ENCODE assay signal across 23 cellular contexts in the genomic region with DNA sequence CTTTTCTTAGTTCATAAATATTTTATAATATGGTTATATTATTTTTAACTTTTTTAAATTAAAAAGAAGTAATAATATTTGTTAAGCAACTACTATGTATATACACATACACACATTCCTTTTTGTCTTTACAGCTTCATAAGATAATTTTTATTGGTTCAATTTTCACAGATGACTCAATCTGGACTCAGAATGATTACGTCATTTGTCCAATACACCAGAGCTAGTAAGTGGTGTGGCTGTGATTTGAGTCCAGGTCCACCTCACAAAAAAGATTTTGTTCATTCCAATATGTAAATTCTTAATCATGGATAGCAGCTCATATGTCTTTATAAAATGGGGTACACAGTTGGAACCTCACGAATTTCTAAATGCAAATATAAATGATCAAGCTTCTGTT.
"Had no signal": no experiment of that assay in that cellular context is flagged by ENCODE, and none has a peak within 500 bp of the region (broad histone marks: within the 10 kb centered on the region; RNA-seq: fewer than 3 reads in every experiment).

No MANE protein-coding gene starts in this region.

- H3K9me3 ChIP-seq: gastrocnemius medialis, heart right ventricle, left lung, lower lobe of right lung, psoas muscle, sigmoid colon, testis, tibial nerve, upper lobe of right lung, vagina had no signal

- H3K36me3 Mint-ChIP-seq: naive B cell; stimulated activated naive B cell treated with anti-CD40 and anti-IgM and Interleukin-4, amounts not matched to agents 10 μg/mL and 1 μg/mL and 100 μg/mL, for 72 hours had no signal

- H3K27me3 ChIP-seq: gastrocnemius medialis, heart right ventricle, left lung, sigmoid colon, testis, tibial nerve, upper lobe of right lung, vagina had no signal

- H3K27ac Mint-ChIP-seq: dendritic cell treated with granulocyte-macrophage colony-stimulating factor and Interleukin-4, amounts not matched to agents 40 ng/mL and 50 ng/mL, for 4 days; naive B cell; nephron; stimulated activated naive B cell treated with anti-CD40 and anti-IgM and Interleukin-4, amounts not matched to agents 10 μg/mL and 1 μg/mL and 100 μg/mL, for 72 hours; stimulated activated naive CD8-positive, alpha-beta T cell treated with anti-CD3 and anti-CD28 coated beads, Interleukin-15, amount 100 ng/mL, for 72 hours had no signal

- H3K27ac ChIP-seq: gastrocnemius medialis, heart right ventricle, left lung, lower lobe of right lung, psoas muscle, sigmoid colon, skin epidermis, testis, tibial nerve, upper lobe of right lung, vagina had no signal

- H3K9me3 Mint-ChIP-seq: dendritic cell treated with granulocyte-macrophage colony-stimulating factor and Interleukin-4, amounts not matched to agents 40 ng/mL and 50 ng/mL, for 4 days; nephron; stimulated activated naive B cell treated with anti-CD40 and anti-IgM and Interleukin-4, amounts not matched to agents 10 μg/mL and 1 μg/mL and 100 μg/mL, for 72 hours had no signal

- ATAC-seq: gastrocnemius medialis; heart right ventricle; left lung; lower lobe of right lung; psoas muscle; stimulated activated naive B cell treated with anti-CD40 and anti-IgM and Interleukin-4, amounts not matched to agents 10 μg/mL and 1 μg/mL and 100 μg/mL, for 72 hours; stimulated activated naive CD8-positive, alpha-beta T cell treated with anti-CD3 and anti-CD28 coated beads, Interleukin-15, amount 100 ng/mL, for 72 hours; upper lobe of right lung had no signal

- H3K36me3 ChIP-seq: gastrocnemius medialis, heart right ventricle, left lung, lower lobe of right lung, sigmoid colon, tibial nerve, upper lobe of right lung, vagina had no signal

- H3K4me3 Mint-ChIP-seq: dendritic cell treated with granulocyte-macrophage colony-stimulating factor and Interleukin-4, amounts not matched to agents 40 ng/mL and 50 ng/mL, for 4 days; naive B cell; nephron; stimulated activated naive B cell treated with anti-CD40 and anti-IgM and Interleukin-4, amounts not matched to agents 10 μg/mL and 1 μg/mL and 100 μg/mL, for 72 hours; stimulated activated naive CD8-positive, alpha-beta T cell treated with anti-CD3 and anti-CD28 coated beads, Interleukin-15, amount 100 ng/mL, for 72 hours had no signal

- FAIRE-seq: colon, endothelial cell of umbilical vein had no signal

- DNase-seq: gastrocnemius medialis; heart right ventricle; islet precursor cell; left lung; lower lobe of right lung; mesendoderm; naive B cell; occipital lobe; psoas muscle; sigmoid colon; stimulated activated CD4-positive, alpha-beta T cell treated with anti-CD3 and anti-CD28 coated beads, Interleukin-2, amount 100 ng/mL, for 24 hours; stimulated activated CD4-positive, alpha-beta T cell treated with anti-CD3 and anti-CD28 coated beads, Interleukin-4, amount 100 ng/mL, for 4 hours; stimulated activated naive B cell treated with anti-CD40 and anti-IgM and Interleukin-4, amounts not matched to agents 10 μg/mL and 1 μg/mL and 100 μg/mL, for 72 hours; stimulated activated naive CD8-positive, alpha-beta T cell treated with anti-CD3 and anti-CD28 coated beads, Interleukin-15, amount 100 ng/mL, for 72 hours; testis; upper lobe of right lung had no signal

- H3K27me3 Mint-ChIP-seq: dendritic cell treated with granulocyte-macrophage colony-stimulating factor and Interleukin-4, amounts not matched to agents 40 ng/mL and 50 ng/mL, for 4 days; stimulated activated naive B cell treated with anti-CD40 and anti-IgM and Interleukin-4, amounts not matched to agents 10 μg/mL and 1 μg/mL and 100 μg/mL, for 72 hours; stimulated activated naive CD8-positive, alpha-beta T cell treated with anti-CD3 and anti-CD28 coated beads, Interleukin-15, amount 100 ng/mL, for 72 hours had no signal

- H3K4me3 ChIP-seq: gastrocnemius medialis, heart right ventricle, left lung, lower lobe of right lung, psoas muscle, sigmoid colon, skin epidermis, testis, tibial nerve, upper lobe of right lung, vagina had no signal

- H3K4me1 Mint-ChIP-seq: naive B cell; nephron; stimulated activated naive B cell treated with anti-CD40 and anti-IgM and Interleukin-4, amounts not matched to agents 10 μg/mL and 1 μg/mL and 100 μg/mL, for 72 hours; stimulated activated naive CD8-positive, alpha-beta T cell treated with anti-CD3 and anti-CD28 coated beads, Interleukin-15, amount 100 ng/mL, for 72 hours had no signal

- H3K4me1 ChIP-seq: left lung, lower lobe of right lung, testis, tibial nerve, upper lobe of right lung, vagina had no signal
